ENCODE assay signal across 8 cellular contexts in the genomic region with DNA sequence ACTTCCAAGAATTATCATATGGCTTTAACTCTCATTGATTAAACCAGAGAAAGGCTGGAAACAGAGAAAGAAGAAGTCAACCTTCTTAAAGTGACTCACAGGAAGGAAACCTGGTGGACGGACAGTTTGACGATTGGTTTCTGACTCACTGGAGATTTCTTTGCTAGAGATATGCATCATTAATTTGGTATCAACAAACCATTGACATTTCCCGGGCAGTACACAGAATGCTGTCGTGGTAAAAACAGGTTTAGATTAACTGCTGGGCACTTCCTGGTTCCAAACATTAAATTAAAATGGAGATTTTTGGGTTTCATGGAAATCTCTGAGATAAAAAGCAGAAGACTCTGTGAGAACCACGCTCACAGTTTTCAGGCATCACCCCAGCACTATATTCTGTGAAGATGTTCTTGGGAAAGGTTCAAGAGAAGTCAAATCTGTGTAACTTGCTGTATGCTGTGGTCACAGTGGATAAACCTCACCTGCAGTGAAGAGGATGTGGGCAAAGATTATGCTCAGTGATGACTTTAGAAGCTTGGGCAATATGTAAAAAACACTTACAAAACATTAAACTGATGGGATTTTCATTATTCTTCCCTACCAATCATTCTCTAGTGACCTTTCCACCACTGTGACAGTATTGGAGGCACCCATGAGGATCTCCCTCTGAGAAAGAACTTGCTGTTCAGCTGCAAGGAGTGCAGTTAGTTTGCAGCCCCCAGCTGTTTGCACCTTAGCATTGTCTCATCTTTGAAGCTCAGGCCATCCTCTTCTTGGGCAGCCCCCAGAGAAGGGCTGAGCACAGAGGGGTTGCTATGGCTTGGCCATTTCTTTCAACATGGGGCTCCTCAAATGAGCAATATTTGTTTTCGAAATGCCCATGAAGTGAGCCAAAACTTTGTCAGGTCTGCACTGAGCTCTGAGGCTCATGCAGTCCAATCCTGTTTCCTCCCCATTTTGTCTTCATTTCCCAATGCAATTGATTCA.
A peak's percentile ranks its signal among the peaks of the same experiment; 100 is the strongest.
DNase-seq lines count a peak whose midpoint lies in the region; ATAC-seq and TF ChIP-seq lines count a peak whose summit lies in the region.

No MANE protein-coding gene starts in this region.

- intact Hi-C loops in prostate gland (cut with DNase I): no loop called here

- no peaks in the 10 kb centered on the region for H3K36me3 ChIP-seq in effector memory CD4-positive, alpha-beta T cell (ENCODE audit: control insufficient read depth, insufficient read depth, low read length)
- H3K36me3 ChIP-seq in prostate gland: no peaks in the 10 kb centered on the region

- peak overlapping the region; percentile 96 to 97 for H3K27ac Mint-ChIP-seq in T-cell

- H3K27me3 ChIP-seq in effector memory CD4-positive, alpha-beta T cell (replicated peaks; ENCODE audit: control insufficient read depth, insufficient read depth, low read length, poor library complexity, severe bottlenecking): no peaks in the 10 kb centered on the region
- H3K27me3 ChIP-seq in prostate gland (replicated peaks; ENCODE audit: insufficient read depth): no peaks in the 10 kb centered on the region

- H3K4me3 Mint-ChIP-seq in T-cell: peak overlapping the region; percentile 50 to 68 (median 65)

- TF ChIP-seq POLR2A in prostate gland (IDR thresholded peaks at IDR 0.05): no peak

- peaks cover 3% of the 10 kb centered on the region for H3K36me3 Mint-ChIP-seq in T-cell

- CTCF ChIA-PET in T-cell (lab: Charles Lee): interaction anchor here in 1 of 2 donors (0.8 to 1.2 kb wide), 5 partner anchors 31 to 80 kb away, joined by 3 to 6 read pairs (median 4); partner anchors contain the start of gene CD44

- H3K4me3 ChIP-seq in effector memory CD4-positive, alpha-beta T cell (ENCODE audit: insufficient read depth, low read depth, low read length, poor library complexity, severe bottlenecking): peak overlapping the region; percentile 7
- H3K4me3 ChIP-seq in prostate gland: no peak overlapping the region

- no peaks in the 10 kb centered on the region for H3K9me3 ChIP-seq in effector memory CD4-positive, alpha-beta T cell (ENCODE audit: control insufficient read depth, low read length)
- H3K9me3 ChIP-seq in prostate gland: no peaks in the 10 kb centered on the region

- H3K4me1 ChIP-seq in effector memory CD4-positive, alpha-beta T cell (ENCODE audit: control insufficient read depth, insufficient read depth, low read length, poor library complexity, severe bottlenecking): peaks cover 59% of the 10 kb centered on the region
- no peaks in the 10 kb centered on the region for H3K4me1 ChIP-seq in prostate gland (replicated peaks)

- 66% methylated on average over 6 of the region's 6 CpGs for WGBS in prostate gland

- ATAC-seq in HG03175 (IDR thresholded peaks at IDR 0.05; ENCODE audit: unreplicated experiment) (peak; percentile 56), T-cell (replicated peaks in 1 of 4) (peak; percentile 75 to 82 (median 78))

- H3K27me3 Mint-ChIP-seq in T-cell: no peaks in the 10 kb centered on the region

- peak; percentile 45 for DNase-seq in stimulated activated CD8-positive, alpha-beta memory T cell treated with anti-CD3 and anti-CD28 coated beads, Interleukin-12 subunit alpha, Interleukin-12 subunit beta, amount 100 ng/mL, for 1 hour (ENCODE audit: low read depth)
- DNase-seq in stimulated activated CD8-positive, alpha-beta memory T cell treated with anti-CD3 and anti-CD28 coated beads, Interleukin-4, amount 100 ng/mL, for 48 hours: no peak
- DNase-seq in T-cell (peak in 33 of 34 experiments; percentile 11 to 75 (median 50)), NAMALWA (ENCODE audit: low spot score) (no peak), prostate gland (ENCODE audit: low spot score) (no peak), caudate nucleus (lab: John Stamatoyannopoulos, UW) (no peak)
- peak; percentile 47 to 51 (median 49) for DNase-seq in effector memory CD4-positive, alpha-beta T cell

- POLR2A ChIA-PET in T-cell (lab: Charles Lee): interaction anchor here (0.5 to 1.5 kb wide), 12 partner anchors 18 to 221 kb away, joined by 3 to 15 read pairs (median 6); no protein-coding TSS in a partner anchor

- peaks cover 85 to 92% (median 86%) of the 10 kb centered on the region in 3 donors for H3K4me1 Mint-ChIP-seq in T-cell

- H3K27ac ChIP-seq in effector memory CD4-positive, alpha-beta T cell (ENCODE audit: insufficient read depth, low read length, poor library complexity, severe bottlenecking): peak overlapping the region; percentile 79
- no peak overlapping the region for H3K27ac ChIP-seq in prostate gland
- H3K27ac ChIP-seq in caudate nucleus (ENCODE audit: low read depth, low read length): no peak overlapping the region

- no peak for TF ChIP-seq CTCF in prostate gland (IDR thresholded peaks at IDR 0.05)

- H3K9me3 Mint-ChIP-seq in T-cell: peaks cover 0 to 4% (median 0%) of the 10 kb centered on the region in 3 donors

Comparison
In these comparisons a context has a peak if more than half of its experiments do, and no peak if none do; other contexts are left out.
1. DNase-seq: peak in stimulated activated CD8-positive, alpha-beta memory T cell treated with anti-CD3 and anti-CD28 coated beads, Interleukin-12 subunit alpha, Interleukin-12 subunit beta, amount 100 ng/mL, for 1 hour (single experiment), T-cell (33 of 34) and effector memory CD4-positive, alpha-beta T cell (3 of 3); none in stimulated activated CD8-positive, alpha-beta memory T cell treated with anti-CD3 and anti-CD28 coated beads, Interleukin-4, amount 100 ng/mL, for 48 hours (single experiment), NAMALWA (single experiment), prostate gland (single experiment) and caudate nucleus (0 of 61).